28 cellular contexts compared by ENCODE assay signal in the genomic region with DNA sequence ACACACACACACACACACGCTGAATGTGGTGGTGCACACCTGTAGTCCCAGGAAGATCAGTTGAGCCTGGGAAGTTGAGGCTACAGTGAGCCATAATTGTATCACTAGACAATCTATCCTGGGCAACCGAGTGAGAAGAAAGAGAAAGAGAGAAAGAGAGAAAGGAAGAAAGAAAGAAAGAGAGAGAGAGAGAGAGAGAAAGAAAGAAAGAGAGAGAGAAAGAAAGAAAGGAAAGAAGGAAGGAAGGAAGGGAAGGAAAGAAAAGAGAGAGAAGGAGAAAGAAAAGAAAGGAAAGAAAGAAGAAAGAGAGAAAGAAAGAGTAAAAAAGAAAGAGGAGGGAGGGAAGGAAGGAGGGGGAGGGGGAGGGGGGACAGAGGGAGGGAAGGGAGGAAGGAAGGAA.
"Had no signal": no experiment of that assay in that cellular context is flagged by ENCODE, and none has a peak within 500 bp of the region (broad histone marks: within the 10 kb centered on the region; RNA-seq: fewer than 3 reads in every experiment).

No MANE protein-coding gene starts in this region.

- H3K9me3 ChIP-seq: left lung, lower lobe of right lung, mucosa of descending colon, ovary, right atrium auricular region, right lobe of liver, stomach, testis, thyroid gland, transverse colon, upper lobe of left lung, vagina had no signal

- H3K27ac ChIP-seq: left lung, lower lobe of right lung, ovary, right atrium auricular region, right lobe of liver, stomach, thyroid gland, transverse colon, upper lobe of left lung, vagina had no signal

- H3K27ac Mint-ChIP-seq: immature natural killer cell; natural killer cell treated with Interleukin-12 subunit alpha and Interleukin-12 subunit beta and Interleukin-15 and Interleukin-18, amount 100 ng/mL, for 72 hours; progenitor cell of endocrine pancreas had no signal

- H3K4me2 ChIP-seq: smooth muscle cell had no signal

- H3K36me3 Mint-ChIP-seq: immature natural killer cell; naive thymus-derived CD4-positive, alpha-beta T cell; natural killer cell treated with Interleukin-12 subunit alpha and Interleukin-12 subunit beta and Interleukin-15 and Interleukin-18, amount 100 ng/mL, for 72 hours had no signal

- H3K4me3 ChIP-seq: left lung, lower lobe of right lung, mucosa of descending colon, ovary, right atrium auricular region, right lobe of liver, smooth muscle cell, stomach, testis, thyroid gland, transverse colon, upper lobe of left lung, vagina had no signal

- ATAC-seq: left colon; left lung; lower lobe of right lung; mucosa of descending colon; naive thymus-derived CD4-positive, alpha-beta T cell; natural killer cell treated with Interleukin-12 subunit alpha and Interleukin-12 subunit beta and Interleukin-15 and Interleukin-18, amount 100 ng/mL, for 72 hours; right lobe of liver had no signal

- H3K9me3 Mint-ChIP-seq: immature natural killer cell; naive thymus-derived CD4-positive, alpha-beta T cell; natural killer cell treated with Interleukin-12 subunit alpha and Interleukin-12 subunit beta and Interleukin-15 and Interleukin-18, amount 100 ng/mL, for 72 hours had no signal

- H3K27me3 Mint-ChIP-seq: progenitor cell of endocrine pancreas had no signal

- H3K27me3 ChIP-seq: left lung, ovary, right atrium auricular region, right lobe of liver, stomach, testis, thyroid gland, upper lobe of left lung, vagina had no signal

- H3K4me1 Mint-ChIP-seq: immature natural killer cell had no signal

- DNase-seq: hypothalamus; immature natural killer cell; kidney; left colon; left lung; lower lobe of right lung; mammary epithelial cell; mesenchymal stem cell; midbrain; mucosa of descending colon; naive thymus-derived CD4-positive, alpha-beta T cell; ovary; right lobe of liver; stimulated activated CD4-positive, alpha-beta T cell treated with anti-CD3 and anti-CD28 coated beads, Interleukin-1b, Interleukin-23, amount 100 ng/mL, for 48 hours; stimulated activated CD4-positive, alpha-beta T cell treated with anti-CD3 and anti-CD28 coated beads, Interleukin-2, amount 100 ng/mL, for 48 hours; stimulated activated CD4-positive, alpha-beta T cell treated with anti-CD3 and anti-CD28 coated beads, Interleukin-4, amount 100 ng/mL, for 4 hours; stimulated activated CD8-positive, alpha-beta memory T cell treated with anti-CD3 and anti-CD28 coated beads, Interleukin-4, amount 100 ng/mL, for 48 hours; stimulated activated naive CD4-positive, alpha-beta T cell; stomach; testis; thyroid gland; transverse colon; upper lobe of left lung had no signal

- H3K36me3 ChIP-seq: left lung, lower lobe of right lung, ovary, right atrium auricular region, right lobe of liver, stomach, thyroid gland, transverse colon, upper lobe of left lung, vagina had no signal

- H3K4me3 Mint-ChIP-seq: immature natural killer cell; naive thymus-derived CD4-positive, alpha-beta T cell; natural killer cell treated with Interleukin-12 subunit alpha and Interleukin-12 subunit beta and Interleukin-15 and Interleukin-18, amount 100 ng/mL, for 72 hours had no signal
